Comparison of ENCODE assay signal across 36 cellular contexts in the genomic region with DNA sequence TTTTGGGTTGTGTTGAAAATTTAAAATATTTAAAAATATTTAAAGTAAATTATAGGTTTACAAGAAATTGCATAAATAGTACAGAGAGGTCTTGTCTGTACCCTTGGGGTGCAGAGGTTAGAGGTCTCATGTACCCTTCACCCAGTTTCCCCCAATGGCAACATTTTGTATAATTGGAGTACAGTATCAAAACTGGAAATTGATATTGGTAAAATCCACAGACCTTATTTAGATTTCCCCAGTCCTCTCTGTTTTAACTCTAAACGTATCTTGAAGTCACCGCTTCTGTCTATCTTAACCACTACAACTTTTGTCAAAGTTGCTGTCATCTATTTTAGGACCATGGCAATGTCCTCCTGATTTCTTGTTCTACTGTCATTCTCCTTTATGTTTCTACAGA.
"Had no signal": no experiment of that assay in that cellular context is flagged by ENCODE, and none has a peak within 500 bp of the region (broad histone marks: within the 10 kb centered on the region; RNA-seq: fewer than 3 reads in every experiment).

No MANE protein-coding gene starts in this region.

- DNase-seq: Karpas-422, Kasumi-1, MG63, MM.1S, MV-4-11, NCI-H1048, NCI-H1092, NCI-H1092 treated with DMSO at 0.1 percent for 48 hours, NCI-H1105, NCI-H1105 treated with DMSO at 0.1 percent for 48 hours, NCI-H1417, NCI-H1417 treated with DMSO at 0.1 percent for 48 hours, NCI-H1436, NCI-H1436 treated with DMSO at 0.1 percent for 48 hours, NCI-H146, NCI-H1694, NCI-H1694 treated with DMSO at 0.1 percent for 48 hours, NCI-H187, NCI-H187 treated with DMSO at 0.1 percent for 48 hours, NCI-H1930, NCI-H2029, NCI-H2029 treated with DMSO at 0.1 percent for 48 hours, NCI-H2081, NCI-H2081 treated with DMSO at 0.1 percent for 48 hours, NCI-H2107, NCI-H2171, NCI-H2171 treated with DMSO at 0.1 percent for 48 hours, NCI-H2227 treated with DMSO at 0.1 percent for 48 hours, NCI-H226, NCI-H345, NCI-H446, NCI-H446 treated with DMSO at 0.1 percent for 48 hours, NCI-H510A, NCI-H510A treated with DMSO at 0.1 percent for 48 hours, NCI-H524, NCI-H524 treated with DMSO at 0.1 percent for 48 hours had no signal

- H3K9me3 ChIP-seq: MG63 had no signal

- H3K4me3 ChIP-seq: MG63 had no signal
